In genomic region chr10:73781548-73781878, GRCh38 we compare ENCODE assay signal across 8 cellular contexts. TPM values are rescaled to one million over a fixed set of nuclear protein-coding genes. Genes with fewer than 3 reads are reported as not detected.
DNase-seq lines count a peak whose midpoint lies in the region; ATAC-seq, FAIRE-seq and TF ChIP-seq lines count a peak whose summit lies in the region.

No MANE protein-coding gene starts in this region.

- H4K20me1 ChIP-seq in SK-N-SH (ENCODE audit: insufficient read depth) = peaks cover 5% of the 10 kb centered on the region

- WGBS in SK-N-SH (ENCODE audit: low lambda C conversion rate) = under 1% methylated on average over 12 of the region's 14 CpGs
- 1 to 2% (median 2%) methylated on average over 8 to 14 of the region's 14 CpGs for WGBS in small intestine, 3 donors

- TF ChIP-seq EP300 in SK-N-SH (IDR thresholded peaks at IDR 0.05; ENCODE audit: borderline replicate concordance in 1 of 2, low read depth in 1 of 2, low read length in 1 of 2) = no peak

- POLR2A ChIA-PET in SK-N-SH (lab: Yijun Ruan, JAX) = interaction anchor here (0.7 to 1.7 kb wide), 3 partner anchors 9 to 39 kb away, joined by 3 to 25 read pairs (median 3); a partner anchor contains a TSS

- H3K36me3 ChIP-seq in SK-N-SH (replicated peaks in 1 of 2; ENCODE audit: control insufficient read depth in 1 of 2, insufficient read depth in 2 of 2, low read length in 1 of 2) = peaks cover 7 to 23% of the 10 kb centered on the region in 2 experiments
- no peaks in the 10 kb centered on the region for H3K36me3 ChIP-seq in small intestine (ENCODE audit: control insufficient read depth in 2 of 2, insufficient read depth in 2 of 2, low read length in 2 of 2)

- H3K9ac ChIP-seq in SK-N-SH = peak overlapping the region; percentile 80

- ATAC-seq in GM21515 (IDR thresholded peaks at IDR 0.05; ENCODE audit: unreplicated experiment) (peak; percentile 1), foreskin keratinocyte (no peak), GM21381 (IDR thresholded peaks at IDR 0.05; ENCODE audit: unreplicated experiment) (no peak)

- peaks cover 9% of the 10 kb centered on the region for H3F3A ChIP-seq in SK-N-SH (replicated peaks; ENCODE audit: insufficient read depth)

- no peak for DNase-seq in SK-N-SH
- DNase-seq in foreskin keratinocyte = no peak
- DNase-seq in small intestine = no peak
- no peak for DNase-seq in middle frontal gyrus (ENCODE audit: extremely low spot score, low spot score)
- no peak for DNase-seq in DMS153 treated with DMSO at 0.1 percent for 48 hours (lab: John Stamatoyannopoulos, UW; ENCODE audit: unreplicated experiment)
- DNase-seq in stimulated activated CD4-positive, alpha-beta T cell treated with anti-CD3 and anti-CD28 coated beads, Interleukin-2, amount 100 ng/mL, for 24 hours = no peak

- H3K9me2 ChIP-seq in SK-N-SH = no peaks in the 10 kb centered on the region

- H3K79me2 ChIP-seq in SK-N-SH (ENCODE audit: insufficient read depth) = peaks cover 92% of the 10 kb centered on the region

- no peak for TF ChIP-seq RAD21 in SK-N-SH (IDR thresholded peaks at IDR 0.05; ENCODE audit: low read length)

- H3K27me3 ChIP-seq in SK-N-SH (ENCODE audit: insufficient read depth) (no peaks in the 10 kb centered on the region), foreskin keratinocyte (no peaks in the 10 kb centered on the region), small intestine (ENCODE audit: control insufficient read depth in 2 of 2, insufficient read depth in 2 of 2, low read length in 2 of 2) (no peaks in the 10 kb centered on the region)

- H3K4me3 ChIP-seq in SK-N-SH (ENCODE audit: low read depth in 2 of 2, low read length in 1 of 2) = peak overlapping the region; percentile 63 to 81
- peak overlapping the region; percentile 89 to 92 for H3K4me3 ChIP-seq in small intestine (ENCODE audit: low read depth in 1 of 2, low read length in 2 of 2)

- no peak for FAIRE-seq in small intestine (lab: Jason Lieb, UNC)

- peaks cover 0 to 13% of the 10 kb centered on the region in 2 experiments; a peak in 3 of 4 replicates for H3K4me1 ChIP-seq in SK-N-SH (ENCODE audit: control insufficient read depth in 1 of 2, insufficient read depth in 2 of 2, low read depth in 1 of 2, low read length in 1 of 2)
- H3K4me1 ChIP-seq in foreskin keratinocyte = peaks cover 8% of the 10 kb centered on the region
- peaks cover 2 to 15% of the 10 kb centered on the region in 2 donors for H3K4me1 ChIP-seq in small intestine (ENCODE audit: control insufficient read depth in 2 of 2, insufficient read depth in 1 of 2, low read depth in 1 of 2, low read length in 1 of 2)

- CTCF ChIA-PET in SK-N-SH (lab: Yijun Ruan, JAX) = interaction anchor here (1.5 to 1.6 kb wide), 2 partner anchors 16 to 67 kb away, joined by 3 to 5 read pairs; no protein-coding TSS in a partner anchor

- peak overlapping the region; percentile 67 for H3K4me2 ChIP-seq in SK-N-SH

- H2AFZ ChIP-seq in SK-N-SH (ENCODE audit: low read depth) = 0 out of 2 replicates have a peak overlapping the region, but pooled peaks have one; percentile 44

- H3K27ac ChIP-seq in SK-N-SH (ENCODE audit: low read depth in 2 of 2, low read length in 1 of 2) (peak overlapping the region; percentile 68 to 69), foreskin keratinocyte (peak overlapping the region; percentile 47), small intestine (ENCODE audit: low read depth in 1 of 2, low read length in 1 of 2) (peak overlapping the region; percentile 89 to 91)

- H3K9me3 ChIP-seq in SK-N-SH = no peaks in the 10 kb centered on the region
- H3K9me3 ChIP-seq in small intestine (ENCODE audit: control insufficient read depth, low read depth) = no peaks in the 10 kb centered on the region

- TF ChIP-seq CTCF in SK-N-SH (IDR thresholded peaks at IDR 0.05) (no peak), foreskin keratinocyte (conservative IDR thresholded peaks at IDR 0.05) (no peak)

TF ChIP-seq in SK-N-SH, 30 proteins besides CTCF, POLR2A, EP300 and RAD21:
- TF ChIP-seq FOXM1 (IDR thresholded peaks at IDR 0.05; ENCODE audit: low read depth) (no peak), NRF1 (IDR thresholded peaks at IDR 0.05; ENCODE audit: low read depth, low read length) (no peak)

RNA-seq across cellular contexts. Expression of gene CHCHD1, which starts 0.3 kb away (rescaled TPM):
- polyA plus RNA-seq in SK-N-SH (2012; rRNA removed) (57.8 and 60.9 TPM in 2 replicates), foreskin keratinocyte (92.7 and 96.6 TPM in 2 replicates), small intestine (10 to 100 TPM; 76.5 to 87.0 (median 82.4) TPM)
- 71.7 and 84.8 TPM in 2 replicates for polyA plus RNA-seq in SK-N-SH (2012; cell fraction: cytosol; rRNA removed)
- 22.1 and 30.6 TPM in 2 replicates for polyA plus RNA-seq in SK-N-SH (2012; cell fraction: nucleus; rRNA removed)
- total RNA-seq in foreskin keratinocyte = 56.7 and 58.9 TPM in 2 replicates

RNA-seq across cellular contexts. Expression of gene ZSWIM8, which starts 3.9 kb away (rescaled TPM):
- polyA plus RNA-seq in SK-N-SH (2012; rRNA removed) (97.3 and 112 TPM in 2 replicates), foreskin keratinocyte (38.8 and 44.9 TPM in 2 replicates), small intestine (100 to 1,000 TPM in 2 of 3 donors, 10 to 100 TPM in 1; 44.5 to 465 (median 214) TPM)
- 21.4 and 41.4 TPM in 2 replicates for polyA plus RNA-seq in SK-N-SH (2012; cell fraction: cytosol; rRNA removed)
- 340 and 358 TPM in 2 replicates for polyA plus RNA-seq in SK-N-SH (2012; cell fraction: nucleus; rRNA removed)
- 41.7 and 41.8 TPM in 2 replicates for total RNA-seq in foreskin keratinocyte

RNA-seq across cellular contexts. Expression of gene NDST2, which starts 29.9 kb away (rescaled TPM):
- polyA plus RNA-seq in SK-N-SH (2012; rRNA removed) = 22.1 and 24.1 TPM in 2 replicates
- polyA plus RNA-seq in SK-N-SH (2012; cell fraction: cytosol; rRNA removed) = 10.5 and 14.1 TPM in 2 replicates
- 69.9 and 86.8 TPM in 2 replicates for polyA plus RNA-seq in SK-N-SH (2012; cell fraction: nucleus; rRNA removed)
- total RNA-seq in foreskin keratinocyte = 10.0 and 10.2 TPM in 2 replicates
- polyA plus RNA-seq in foreskin keratinocyte = 8.2 and 8.8 TPM in 2 replicates
- polyA plus RNA-seq in small intestine = 10 to 100 TPM in 1 of 3 donors, 1 to 10 TPM in 2; 2.2 to 10.2 (median 7.6) TPM

RNA-seq across cellular contexts. Expression of gene SEC24C, which starts 37.3 kb away (rescaled TPM):
- 73.6 and 99.2 TPM in 2 replicates for polyA plus RNA-seq in SK-N-SH (2012; rRNA removed)
- polyA plus RNA-seq in SK-N-SH (2012; cell fraction: cytosol; rRNA removed) = 41.4 and 52.7 TPM in 2 replicates
- 160 and 238 TPM in 2 replicates for polyA plus RNA-seq in SK-N-SH (2012; cell fraction: nucleus; rRNA removed)
- 63.0 and 64.7 TPM in 2 replicates for total RNA-seq in foreskin keratinocyte
- 35.7 and 40.7 TPM in 2 replicates for polyA plus RNA-seq in foreskin keratinocyte
- 10 to 100 TPM; 35.3 to 41.5 (median 35.7) TPM for polyA plus RNA-seq in small intestine
